Comparison of ENCODE assay signal across 15 cellular contexts in the genomic region with DNA sequence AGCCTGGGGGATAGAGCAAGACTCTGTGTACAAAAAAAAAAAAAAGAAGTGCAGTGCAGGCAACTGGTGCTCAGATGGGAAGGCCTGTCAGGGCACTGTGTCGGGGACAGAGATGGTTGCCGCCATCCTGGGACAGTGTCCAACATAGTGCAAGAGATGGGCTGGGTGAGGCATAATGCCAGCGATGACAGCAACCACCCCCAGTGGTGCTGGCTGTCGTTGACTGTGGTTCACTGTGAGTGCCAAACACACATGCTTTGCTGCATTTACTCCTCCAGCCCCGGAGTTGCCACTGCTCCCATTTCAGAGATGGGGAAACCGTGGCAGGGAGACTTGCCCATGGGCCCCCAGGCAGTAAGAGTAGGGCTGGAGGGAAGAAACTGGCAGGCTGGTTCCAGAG. TPM values are rescaled to one million over a fixed set of nuclear protein-coding genes. Genes with fewer than 3 reads are reported as not detected.
DNase-seq lines count a peak whose midpoint lies in the region; ATAC-seq and TF ChIP-seq lines count a peak whose summit lies in the region.
"Had no signal": no experiment of that assay in that cellular context is flagged by ENCODE, and none has a peak within 500 bp of the region (broad histone marks: within the 10 kb centered on the region; RNA-seq: fewer than 3 reads in every experiment).

No MANE protein-coding gene starts in this region.

- no peak overlapping the region for H3K27ac ChIP-seq in GM23248
- H3K27ac ChIP-seq in OCI-LY1 (ENCODE audit: low read depth, low read length, poor library complexity, severe bottlenecking), result peak overlapping the region; percentile 60
- H3K27ac ChIP-seq: HL-60, transverse colon had no signal

- ATAC-seq in GM21737 (IDR thresholded peaks at IDR 0.05; ENCODE audit: unreplicated experiment), result no peak
- no peak for ATAC-seq in GM21717 (IDR thresholded peaks at IDR 0.05; ENCODE audit: unreplicated experiment)

- H3K4me2 ChIP-seq in GM23248 (ENCODE audit: unreplicated experiment) (no peak overlapping the region), OCI-LY1 (ENCODE audit: low read length) (no peak overlapping the region)

- H3K9me2 ChIP-seq in GM23248 (ENCODE audit: insufficient read depth) (no peaks in the 10 kb centered on the region), OCI-LY1 (ENCODE audit: low read depth, low read length) (no peaks in the 10 kb centered on the region)

- H3K4me3 ChIP-seq in GM23248 (no peak overlapping the region), OCI-LY1 (ENCODE audit: low read depth, low read length, poor library complexity, severe bottlenecking) (no peak overlapping the region)
- H3K4me3 ChIP-seq: transverse colon had no signal

- no peaks in the 10 kb centered on the region for H3K9me3 ChIP-seq in GM23248 (ENCODE audit: low read depth)
- no peaks in the 10 kb centered on the region for H3K9me3 ChIP-seq in OCI-LY1 (ENCODE audit: low read length)
- H3K9me3 ChIP-seq: transverse colon had no signal

- no peaks in the 10 kb centered on the region for H4K20me1 ChIP-seq in GM23248 (ENCODE audit: insufficient read depth)
- H4K20me1 ChIP-seq in OCI-LY1 (ENCODE audit: insufficient read depth, low read length), result no peaks in the 10 kb centered on the region

- TF ChIP-seq CTCF in OCI-LY1 (IDR thresholded peaks at IDR 0.05; ENCODE audit: low read length), result no peak

- H3K27me3 ChIP-seq in GM23248 (replicated peaks; ENCODE audit: insufficient read depth) (no peaks in the 10 kb centered on the region), OCI-LY1 (ENCODE audit: insufficient read depth, low read length) (no peaks in the 10 kb centered on the region)
- H3K27me3 ChIP-seq: transverse colon had no signal

- H3K36me3 ChIP-seq in GM23248 (ENCODE audit: low read depth) (no peaks in the 10 kb centered on the region), OCI-LY1 (ENCODE audit: insufficient read depth, low read length) (no peaks in the 10 kb centered on the region)
- H3K36me3 ChIP-seq: transverse colon had no signal

- 12 to 19% methylated on average over 6 of the region's 6 CpGs for whole genome bisulfite sequencing in GM23248 (ENCODE audit: low coverage in 1 of 2, low lambda C conversion rate in 2 of 2, missing lambda C conversion rate in 2 of 2), 2 experiments

- no peak overlapping the region for H3K9ac ChIP-seq in GM23248
- H3K9ac ChIP-seq in OCI-LY1 (ENCODE audit: low read length), result no peak overlapping the region

- no peak overlapping the region for H2AFZ ChIP-seq in GM23248
- H2AFZ ChIP-seq in OCI-LY1 (ENCODE audit: low read length), result no peak overlapping the region

- DNase-seq in GM23248 (peak; percentile 74), globus pallidus (ENCODE audit: low spot score) (peak; percentile 80), posterior cingulate gyrus (peak; percentile 40 to 97 (median 73)), NCI-H524 (lab: John Stamatoyannopoulos, UW) (no peak)
- no peak for DNase-seq in activated CD4-positive, alpha-beta T cell treated with anti-CD3 and anti-CD28 coated beads for 1 hour
- DNase-seq: activated naive CD4-positive, alpha-beta T cell treated with anti-CD3 and anti-CD28 coated beads, Interleukin-2, amount 50 U/mL, for 16 hours; Calu3; MV-4-11; NCI-H526; transverse colon had no signal

- H3K4me1 ChIP-seq in GM23248 (ENCODE audit: insufficient read depth) (no peaks in the 10 kb centered on the region), OCI-LY1 (ENCODE audit: insufficient read depth, low read length, severe bottlenecking) (peaks cover 41% of the 10 kb centered on the region)
- H3K4me1 ChIP-seq: transverse colon had no signal

- intact Hi-C loops in posterior cingulate gyrus (cut with DNase I), result loop anchor here (10.0 kb wide), 1 partner anchor 96 kb away; no protein-coding TSS in a partner anchor

- no peaks in the 10 kb centered on the region for H3K79me2 ChIP-seq in GM23248 (ENCODE audit: insufficient read depth)
- H3K79me2 ChIP-seq in OCI-LY1 (ENCODE audit: insufficient read depth, low read length), result no peaks in the 10 kb centered on the region

- in situ Hi-C loops in GM23248 (cut with MboI), result loop anchor here (5.0 kb wide), 1 partner anchor 103 kb away; no protein-coding TSS in a partner anchor

- H3F3A ChIP-seq in GM23248 (ENCODE audit: insufficient read depth) (no peaks in the 10 kb centered on the region), OCI-LY1 (ENCODE audit: insufficient read depth, low read length) (no peaks in the 10 kb centered on the region)

RNA-seq across cellular contexts. Expression of a gene that starts 5.2 kb away (rescaled TPM):
- not detected in 2 replicates for total RNA-seq in GM23248 (2014; rRNA removed; shearing (Covaris generic))
- not detected in 2 replicates for polyA plus RNA-seq in GM23248 (2016; fragmentation: Nextera tagmentation; extraction: Ambion mirVana)
- total RNA-seq: Calu3, epithelial cell of proximal tubule had no signal

Comparison
In these comparisons a context has a peak if more than half of its experiments do, and no peak if none do; other contexts are left out.
1. DNase-seq: peak in GM23248 (single experiment), globus pallidus (single experiment) and posterior cingulate gyrus (10 of 10); none in NCI-H524 (0 of 2) and activated CD4-positive, alpha-beta T cell treated with anti-CD3 and anti-CD28 coated beads for 1 hour (single experiment).